Comparison of ENCODE assay signal across 1 cellular context in the genomic region with DNA sequence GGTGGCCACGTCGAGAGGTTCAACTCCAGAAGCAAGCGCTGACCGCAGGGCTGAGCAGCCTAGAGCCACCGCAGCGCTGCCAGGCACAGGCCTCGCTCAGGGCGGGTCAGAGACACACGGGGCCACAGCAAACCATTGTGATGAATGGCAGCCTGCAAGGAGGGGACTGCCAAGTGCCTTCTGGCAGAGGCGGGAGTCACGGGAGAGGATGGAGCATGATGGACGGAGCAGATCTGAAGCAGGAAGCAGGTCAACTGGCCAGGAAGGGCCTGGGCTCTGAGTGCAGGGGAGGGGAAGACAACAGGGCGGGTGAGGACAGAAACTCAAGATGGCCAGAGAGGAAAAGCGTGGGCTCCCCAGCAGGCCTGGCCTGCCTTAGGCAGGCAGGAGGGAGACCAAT.
TF ChIP-seq lines count a peak whose summit lies in the region.

No MANE protein-coding gene starts in this region.

TF ChIP-seq in SK-N-SH treated with all-trans-retinoic acid at 6 μM for 48 hours, 23 proteins besides CTCF, POLR2A, EP300 and RAD21 (continued from another document):
- TF ChIP-seq, protein P1, sequence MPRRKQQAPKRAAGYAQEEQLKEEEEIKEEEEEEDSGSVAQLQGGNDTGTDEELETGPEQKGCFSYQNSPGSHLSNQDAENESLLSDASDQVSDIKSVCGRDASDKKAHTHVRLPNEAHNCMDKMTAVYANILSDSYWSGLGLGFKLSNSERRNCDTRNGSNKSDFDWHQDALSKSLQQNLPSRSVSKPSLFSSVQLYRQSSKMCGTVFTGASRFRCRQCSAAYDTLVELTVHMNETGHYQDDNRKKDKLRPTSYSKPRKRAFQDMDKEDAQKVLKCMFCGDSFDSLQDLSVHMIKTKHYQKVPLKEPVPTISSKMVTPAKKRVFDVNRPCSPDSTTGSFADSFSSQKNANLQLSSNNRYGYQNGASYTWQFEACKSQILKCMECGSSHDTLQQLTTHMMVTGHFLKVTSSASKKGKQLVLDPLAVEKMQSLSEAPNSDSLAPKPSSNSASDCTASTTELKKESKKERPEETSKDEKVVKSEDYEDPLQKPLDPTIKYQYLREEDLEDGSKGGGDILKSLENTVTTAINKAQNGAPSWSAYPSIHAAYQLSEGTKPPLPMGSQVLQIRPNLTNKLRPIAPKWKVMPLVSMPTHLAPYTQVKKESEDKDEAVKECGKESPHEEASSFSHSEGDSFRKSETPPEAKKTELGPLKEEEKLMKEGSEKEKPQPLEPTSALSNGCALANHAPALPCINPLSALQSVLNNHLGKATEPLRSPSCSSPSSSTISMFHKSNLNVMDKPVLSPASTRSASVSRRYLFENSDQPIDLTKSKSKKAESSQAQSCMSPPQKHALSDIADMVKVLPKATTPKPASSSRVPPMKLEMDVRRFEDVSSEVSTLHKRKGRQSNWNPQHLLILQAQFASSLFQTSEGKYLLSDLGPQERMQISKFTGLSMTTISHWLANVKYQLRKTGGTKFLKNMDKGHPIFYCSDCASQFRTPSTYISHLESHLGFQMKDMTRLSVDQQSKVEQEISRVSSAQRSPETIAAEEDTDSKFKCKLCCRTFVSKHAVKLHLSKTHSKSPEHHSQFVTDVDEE (CRISPR knock-in tag; IDR thresholded peaks at IDR 0.05): no peak
- TF ChIP-seq TCF4 (CRISPR knock-in tag; IDR thresholded peaks at IDR 0.05; ENCODE audit: borderline replicate concordance) (no peak), PPARA (CRISPR knock-in tag; IDR thresholded peaks at IDR 0.05; ENCODE audit: borderline replicate concordance) (no peak), ZNF565 (CRISPR knock-in tag; conservative IDR thresholded peaks at IDR 0.05; ENCODE audit: low read depth) (no peak), ZNF8 (CRISPR knock-in tag; IDR thresholded peaks at IDR 0.05) (no peak), ZFP30 (CRISPR knock-in tag; IDR thresholded peaks at IDR 0.05) (no peak), CSDC2 (CRISPR knock-in tag; IDR thresholded peaks at IDR 0.05) (no peak), GLIS3 (CRISPR knock-in tag; IDR thresholded peaks at IDR 0.05) (no peak), TOX (CRISPR knock-in tag; IDR thresholded peaks at IDR 0.05; ENCODE audit: borderline replicate concordance) (no peak), ZC3H10 (CRISPR knock-in tag; IDR thresholded peaks at IDR 0.05) (no peak), OSR1 (CRISPR knock-in tag; IDR thresholded peaks at IDR 0.05) (no peak), SNAI2 (CRISPR knock-in tag; IDR thresholded peaks at IDR 0.05) (no peak)
